Comparison of ENCODE assay signal across 13 cellular contexts in the genomic region with DNA sequence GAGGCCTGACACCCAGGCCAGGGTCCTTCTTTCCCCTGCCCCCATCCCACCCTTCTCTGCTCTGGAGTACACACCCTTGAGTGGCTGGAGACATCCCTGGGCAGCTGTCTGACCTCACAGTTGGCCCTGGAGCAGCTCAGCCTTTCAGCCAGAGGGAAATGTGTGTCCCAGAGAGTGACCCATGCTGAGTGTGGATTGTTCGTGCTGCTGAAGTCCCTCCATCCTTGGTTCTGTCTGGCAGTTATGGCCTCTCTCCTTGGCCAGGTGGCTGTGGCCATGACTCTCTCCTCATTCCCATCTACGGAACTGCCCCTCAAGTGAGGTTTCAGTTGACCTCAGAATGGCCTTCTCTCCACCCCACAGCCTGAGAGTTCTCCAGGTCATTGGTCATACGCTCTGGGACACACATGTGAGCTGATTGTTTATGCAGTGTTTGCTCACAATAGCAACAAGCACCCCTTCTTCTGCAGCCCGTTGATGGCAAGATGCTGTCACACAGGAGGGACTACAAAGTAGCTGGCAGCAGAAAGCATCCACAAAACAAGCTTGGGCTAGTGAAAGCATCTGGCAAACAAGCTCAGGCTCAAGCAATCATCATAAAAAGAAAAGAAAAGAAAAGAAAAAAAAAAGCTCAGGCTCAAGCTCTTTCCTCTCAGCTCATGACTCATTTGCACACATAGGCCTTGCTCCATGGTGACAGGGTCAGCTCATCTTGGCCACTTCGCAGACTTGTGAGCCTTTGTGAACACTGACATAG. TPM values are rescaled to one million over a fixed set of nuclear protein-coding genes. Genes with fewer than 3 reads are reported as not detected.
DNase-seq lines count a peak whose midpoint lies in the region; ATAC-seq and TF ChIP-seq lines count a peak whose summit lies in the region.
"Had no signal": no experiment of that assay in that cellular context is flagged by ENCODE, and none has a peak within 500 bp of the region (broad histone marks: within the 10 kb centered on the region; RNA-seq: fewer than 3 reads in every experiment).

No MANE protein-coding gene starts in this region.

- H3K79me2 ChIP-seq in ACC112 (ENCODE audit: control insufficient read depth, insufficient read depth, low read length, unreplicated experiment) = no peaks in the 10 kb centered on the region

- no peak overlapping the region for H3K9ac ChIP-seq in neuronal stem cell (ENCODE audit: low read depth, low read length, poor library complexity)

- H3K4me2 ChIP-seq in neuronal stem cell (ENCODE audit: insufficient read depth, low read length, poor library complexity, severe bottlenecking) = no peak overlapping the region

- no peak overlapping the region for H2BK5ac ChIP-seq in neuronal stem cell (ENCODE audit: low read length)

- H3K9me3 ChIP-seq in neuronal stem cell (replicated peaks in 1 of 2; ENCODE audit: control insufficient read depth in 2 of 2, insufficient read depth in 1 of 2, low read depth in 1 of 2, low read length in 2 of 2) = no peaks in the 10 kb centered on the region

- no peak overlapping the region for H2BK12ac ChIP-seq in neuronal stem cell (ENCODE audit: low read length)

- peak overlapping the region; percentile 67 for H3K18ac ChIP-seq in neuronal stem cell (ENCODE audit: low read length)

- peaks cover 37% of the 10 kb centered on the region for H3K4me1 ChIP-seq in ACC112 (ENCODE audit: control insufficient read depth, insufficient read depth, low read length, unreplicated experiment)
- peaks cover 2% of the 10 kb centered on the region in 2 donors for H3K4me1 ChIP-seq in neuronal stem cell (ENCODE audit: control insufficient read depth in 2 of 2, insufficient read depth in 1 of 2, low read depth in 1 of 2, low read length in 2 of 2)

- H3K27me3 ChIP-seq in ACC112 (ENCODE audit: insufficient read depth, low read length) (peaks cover 14% of the 10 kb centered on the region), neuronal stem cell (ENCODE audit: control insufficient read depth in 3 of 3, insufficient read depth in 3 of 3, low read depth in 1 of 3, low read length in 3 of 3) (peaks cover 0 to 3% (median 0%) of the 10 kb centered on the region in 3 experiments)

- no peak overlapping the region for H2BK15ac ChIP-seq in neuronal stem cell (ENCODE audit: low read length)

- no peaks in the 10 kb centered on the region; the same call in 1 of the 2 replicates for H3K36me3 ChIP-seq in ACC112 (ENCODE audit: insufficient read depth, low read length)
- no peaks in the 10 kb centered on the region for H3K36me3 ChIP-seq in neuronal stem cell (replicated peaks in 1 of 2; ENCODE audit: control insufficient read depth in 2 of 2, insufficient read depth in 2 of 2, low read length in 2 of 2)

- no CpG with 5 or more reads among the region's 5 CpGs for WGBS in neuronal stem cell (ENCODE audit: extremely low coverage in 2 of 2, insufficient read length in 2 of 2, insufficient replicate concordance in 1 of 2), 2 donors

- H2AFZ ChIP-seq in ACC112 (ENCODE audit: low read length, unreplicated experiment) = peak overlapping the region; percentile 4
- no peak overlapping the region for H2AFZ ChIP-seq in neuronal stem cell (ENCODE audit: low read length)

- no peak overlapping the region for H3K14ac ChIP-seq in neuronal stem cell (ENCODE audit: low read length)

- DNase-seq in OCI-M1 (lab: John Stamatoyannopoulos, UW) (peak; percentile 5), fibroblast of the aortic adventitia (ENCODE audit: low read depth) (peak; percentile 59), neuronal stem cell (ENCODE audit: low spot score) (no peak), Kasumi-1 (lab: John Stamatoyannopoulos, UW) (no peak), MV-4-11 (lab: John Stamatoyannopoulos, UW) (no peak)
- DNase-seq: ACHN; activated T-cell treated with anti-CD3 and anti-CD28 coated beads, Interleukin-2, amount 50 U/mL, for 1 hour; NCI-H1417 treated with DMSO at 0.1 percent for 48 hours; NCI-H748 treated with DMSO at 0.1 percent for 48 hours; trophoblast cell had no signal

- H4K8ac ChIP-seq in neuronal stem cell (ENCODE audit: low read depth, low read length) = no peak overlapping the region

- no peak overlapping the region for H2BK120ac ChIP-seq in neuronal stem cell (ENCODE audit: low read depth, low read length)

- H3K27ac ChIP-seq in ACC112 (ENCODE audit: low read depth, low read length) (0 out of 2 replicates have a peak overlapping the region, but pooled peaks have one; percentile 10), neuronal stem cell (replicated peaks; ENCODE audit: low read length) (no peak overlapping the region)

- no peak overlapping the region for H3K23ac ChIP-seq in neuronal stem cell (ENCODE audit: low read depth, low read length, poor library complexity)

- H3K79me1 ChIP-seq in neuronal stem cell (ENCODE audit: low read depth, low read length) = no peaks in the 10 kb centered on the region

- H2AK5ac ChIP-seq in neuronal stem cell (ENCODE audit: low read depth, low read length) = no peak overlapping the region

- no peak for TF ChIP-seq CTCF in fibroblast of the aortic adventitia (IDR thresholded peaks at IDR 0.05; ENCODE audit: insufficient read depth, low read length)

- no peak overlapping the region for H3K4ac ChIP-seq in neuronal stem cell (ENCODE audit: low read length)

- H3K4me3 ChIP-seq in ACC112 (ENCODE audit: low read depth, low read length) (no peak overlapping the region), fibroblast of the aortic adventitia (ENCODE audit: low read depth, low read length) (no peak overlapping the region), neuronal stem cell (ENCODE audit: low read length in 2 of 2) (no peak overlapping the region)

- ATAC-seq in HG02571 (IDR thresholded peaks at IDR 0.05; ENCODE audit: unreplicated experiment) (no peak), GM19452 (IDR thresholded peaks at IDR 0.05; ENCODE audit: unreplicated experiment) (no peak)

- no peak overlapping the region for H4K91ac ChIP-seq in neuronal stem cell (ENCODE audit: low read depth, low read length, poor library complexity)

RNA-seq across cellular contexts. Expression of a gene that starts 55.3 kb away (rescaled TPM):
- 81.1 and 105 TPM in 2 replicates for total RNA-seq in fibroblast of the aortic adventitia (ENCODE audit: low replicate concordance)
- polyA plus RNA-seq in neuronal stem cell (2013, experiment 1 of 2) = 0.06 TPM
- 0.10 TPM for polyA plus RNA-seq in neuronal stem cell (2013, experiment 2 of 2)

Comparison
In these comparisons a context has a peak if more than half of its experiments do, and no peak if none do; other contexts are left out.
1. DNase-seq: peak in OCI-M1 (single experiment) and fibroblast of the aortic adventitia (single experiment); none in neuronal stem cell (single experiment), Kasumi-1 (0 of 2) and MV-4-11 (single experiment).